In the genomic region with DNA sequence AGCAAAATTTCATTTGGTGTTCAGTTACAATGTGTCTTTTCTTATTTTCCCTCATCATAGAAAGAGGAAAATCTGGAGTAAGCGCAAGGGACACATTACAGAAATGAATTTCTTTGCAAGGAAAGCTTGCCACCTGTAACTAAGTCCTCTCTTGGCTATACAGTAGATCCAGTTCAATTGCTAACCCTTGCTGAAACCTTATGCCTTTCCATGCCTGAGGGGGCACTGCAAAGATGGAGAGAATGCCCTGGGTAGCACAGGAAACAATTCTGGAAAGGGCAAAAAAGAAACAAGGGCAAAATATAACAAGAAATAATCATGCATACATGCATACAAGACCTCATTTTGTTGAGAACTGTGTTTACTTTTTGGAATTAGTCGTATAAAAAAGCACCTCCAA, we compare ENCODE assay signal across 15 cellular contexts. TPM values are rescaled to one million over a fixed set of nuclear protein-coding genes. Genes with fewer than 3 reads are reported as not detected.
"Had no signal": no experiment of that assay in that cellular context is flagged by ENCODE, and none has a peak within 500 bp of the region (broad histone marks: within the 10 kb centered on the region; RNA-seq: fewer than 3 reads in every experiment).

No MANE protein-coding gene starts in this region.

- H3K4me1 ChIP-seq: breast epithelium, parathyroid adenoma had no signal

- H3K4me3 ChIP-seq: breast epithelium, esophagus squamous epithelium, right atrium auricular region, smooth muscle cell, thyroid gland, vagina had no signal

- H3K36me3 ChIP-seq: breast epithelium, esophagus squamous epithelium, right atrium auricular region, thyroid gland, vagina had no signal

- H3K27me3 ChIP-seq: thyroid gland had no signal

- DNase-seq: activated CD4-positive, alpha-beta memory T cell treated with anti-CD3 and anti-CD28 coated beads, Interleukin-2, amount 10 ng/mL, durations not matched to agents 7 days and 5 days; activated CD4-positive, alpha-beta T cell treated with anti-CD3 and anti-CD28 coated beads for 1 hour; activated naive CD8-positive, alpha-beta T cell treated with anti-CD3 and anti-CD28 coated beads, Interleukin-2, amount 10 ng/mL, durations not matched to agents 7 days and 5 days; anterior cingulate cortex; esophagus squamous epithelium; foreskin fibroblast; kidney glomerular epithelial cell; thyroid gland had no signal

- ATAC-seq: stimulated activated effector memory CD8-positive, alpha-beta T cell treated with anti-CD3 and anti-CD28 coated beads, Interleukin-12 subunit alpha, Interleukin-12 subunit beta, amount 100 ng/mL, for 72 hours had no signal

- H3K9me3 ChIP-seq: breast epithelium, esophagus squamous epithelium, right atrium auricular region, thyroid gland, vagina had no signal

- H3K27ac ChIP-seq: breast epithelium, esophagus squamous epithelium, parathyroid adenoma, right atrium auricular region, thyroid gland, vagina had no signal

- H3K9ac ChIP-seq: parathyroid adenoma had no signal

RNA-seq across cellular contexts. Expression of a gene that starts 4.3 kb away (rescaled TPM):
- total RNA-seq: activated CD4-positive, alpha-beta memory T cell treated with anti-CD3 and anti-CD28 coated beads, Interleukin-2, amount 10 ng/mL, durations not matched to agents 7 days and 5 days; dermis microvascular lymphatic vessel endothelial cell had no signal
- polyA plus RNA-seq: smooth muscle cell had no signal
